In genomic region chr5:79237735-79238560, GRCh38 we compare ENCODE assay signal across 8 cellular contexts. TPM values are rescaled to one million over a fixed set of nuclear protein-coding genes. Genes with fewer than 3 reads are reported as not detected.
DNase-seq lines count a peak whose midpoint lies in the region; ATAC-seq and TF ChIP-seq lines count a peak whose summit lies in the region.

No MANE protein-coding gene starts in this region.

- no peak for DNase-seq in CD14-positive monocyte (ENCODE audit: low spot score)
- DNase-seq in adrenal gland = no peak
- no peak for DNase-seq in transverse colon
- no peak for DNase-seq in AML-193 (lab: John Stamatoyannopoulos, UW)

- TF ChIP-seq CTCF in CD14-positive monocyte (IDR thresholded peaks at IDR 0.05) (no peak), adrenal gland (IDR thresholded peaks at IDR 0.05) (no peak), liver (IDR thresholded peaks at IDR 0.05; ENCODE audit: low read depth, low read length, missing input control) (no peak), transverse colon (IDR thresholded peaks at IDR 0.05) (no peak)

- TF ChIP-seq RAD21 in liver (IDR thresholded peaks at IDR 0.05) = no peak

- in situ Hi-C loops in transverse colon (cut with MboI; ENCODE audit: low pct_ligation_motif_present in 1 of 4, low pct_unique_long_range_greater_than_20kb in 1 of 4, low sequenced_read_pairs in 3 of 4) = no loop called here

- TF ChIP-seq POLR2A in adrenal gland (IDR thresholded peaks at IDR 0.05) (no peak), transverse colon (IDR thresholded peaks at IDR 0.05) (no peak)

- H3K4me1 ChIP-seq in adrenal gland (replicated peaks in 1 of 2) (peaks cover 30 to 51% of the 10 kb centered on the region in 2 donors), liver (ENCODE audit: control insufficient read depth in 4 of 4, insufficient read depth in 4 of 4, low read length in 3 of 4) (peaks cover 4 to 34% (median 6%) of the 10 kb centered on the region in 4 donors), transverse colon (peaks cover 4 to 59% (median 20%) of the 10 kb centered on the region in 4 donors)

- peak overlapping the region in 3 of 5 donors; percentile 94 to 96 (median 94) for H3K27ac ChIP-seq in adrenal gland
- peak overlapping the region; percentile 98 for H3K27ac ChIP-seq in liver (ENCODE audit: low read depth in 1 of 2, low read length in 2 of 2)
- peak overlapping the region; percentile 92 to 96 (median 94) for H3K27ac ChIP-seq in transverse colon

- no peak for TF ChIP-seq EP300 in transverse colon (IDR thresholded peaks at IDR 0.05; ENCODE audit: low read depth)

- intact Hi-C loops in CD14-positive monocyte (cut with micrococcal nuclease) = no loop called here
- intact Hi-C loops in adrenal gland (cut with DNase I) = no loop called here
- intact Hi-C loops in transverse colon (cut with DNase I; ENCODE audit: low total_unique reads) = loop anchor here (5.0 to 10.0 kb wide), 3 partner anchors 106 to 1746 kb away; partner anchors contain the start of gene WDR41

- H3K4me3 ChIP-seq in adrenal gland (peak overlapping the region in 2 of 4 donors; percentile 64 to 95), liver (ENCODE audit: low read depth in 1 of 3, low read length in 3 of 3) (peak overlapping the region; percentile 76 to 92 (median 87)), transverse colon (peak overlapping the region; percentile 53 to 93 (median 71))

- peaks cover 36% of the 10 kb centered on the region for H3K4me1 Mint-ChIP-seq in CD14-positive monocyte

- peak overlapping the region in 3 of 7 donors; percentile 68 to 73 (median 71) for H3K27ac Mint-ChIP-seq in CD14-positive monocyte

- H3K27me3 Mint-ChIP-seq in CD14-positive monocyte (ENCODE audit: low read depth in 3 of 3) = peaks cover 19 to 27% (median 27%) of the 10 kb centered on the region in 3 donors

- H3K36me3 ChIP-seq in adrenal gland (replicated peaks in 1 of 2) (no peaks in the 10 kb centered on the region), liver (ENCODE audit: control insufficient read depth in 4 of 4, insufficient read depth in 3 of 4, low read depth in 1 of 4, low read length in 3 of 4) (no peaks in the 10 kb centered on the region), transverse colon (no peaks in the 10 kb centered on the region)

- WGBS in adrenal gland, 4 donors = 19 to 20% (median 20%) methylated on average over 13 to 14 of the region's 14 CpGs
- 25% methylated on average over 14 of the region's 14 CpGs for WGBS in liver
- WGBS in transverse colon (ENCODE audit: low coverage in 1 of 2), 2 donors = 8 to 21% methylated on average over 5 to 14 of the region's 14 CpGs

- no peaks in the 10 kb centered on the region for H3K9me3 ChIP-seq in adrenal gland (replicated peaks in 1 of 3)
- H3K9me3 ChIP-seq in liver (ENCODE audit: control insufficient read depth in 4 of 4, low read length in 3 of 4) = no peaks in the 10 kb centered on the region
- H3K9me3 ChIP-seq in transverse colon = no peaks in the 10 kb centered on the region

- H3K27me3 ChIP-seq in adrenal gland (no peaks in the 10 kb centered on the region), liver (ENCODE audit: control insufficient read depth in 4 of 4, insufficient read depth in 4 of 4, low read length in 3 of 4) (no peaks in the 10 kb centered on the region), transverse colon (no peaks in the 10 kb centered on the region)

- peak overlapping the region; percentile 94 to 95 for H3K4me3 Mint-ChIP-seq in CD14-positive monocyte

- ATAC-seq in HG03025 (IDR thresholded peaks at IDR 0.05; ENCODE audit: low FRiP score, unreplicated experiment) (peak; percentile 1), GM19351 (IDR thresholded peaks at IDR 0.05; ENCODE audit: unreplicated experiment) (no peak), GM21381 (IDR thresholded peaks at IDR 0.05; ENCODE audit: unreplicated experiment) (no peak)

- H3K36me3 Mint-ChIP-seq in CD14-positive monocyte = peaks cover 6 to 7% of the 10 kb centered on the region in 2 donors

- H3K9me3 Mint-ChIP-seq in CD14-positive monocyte = peaks cover 0 to 14% (median 0%) of the 10 kb centered on the region in 7 donors

- H3K9ac ChIP-seq in liver (ENCODE audit: low read depth in 1 of 2, low read length in 2 of 2) = peak overlapping the region; percentile 86 to 88

TF ChIP-seq in liver, 16 proteins besides CTCF, POLR2A, EP300 and RAD21:
- TF ChIP-seq, protein P1, sequence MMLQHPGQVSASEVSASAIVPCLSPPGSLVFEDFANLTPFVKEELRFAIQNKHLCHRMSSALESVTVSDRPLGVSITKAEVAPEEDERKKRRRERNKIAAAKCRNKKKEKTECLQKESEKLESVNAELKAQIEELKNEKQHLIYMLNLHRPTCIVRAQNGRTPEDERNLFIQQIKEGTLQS (IDR thresholded peaks at IDR 0.05) = no peak
- TF ChIP-seq MAX (IDR thresholded peaks at IDR 0.05) (no peak), SP1 (IDR thresholded peaks at IDR 0.05) (no peak), FOXA1 (IDR thresholded peaks at IDR 0.05) (no peak), HNF4G (IDR thresholded peaks at IDR 0.05) (no peak), NR2F2 (IDR thresholded peaks at IDR 0.05) (no peak), YY1 (IDR thresholded peaks at IDR 0.05) (no peak), EGR1 (IDR thresholded peaks at IDR 0.05; ENCODE audit: low read depth in 2 of 2) (no peak), TAF1 (conservative IDR thresholded peaks at IDR 0.05) (no peak)
- TF ChIP-seq, protein P2, sequence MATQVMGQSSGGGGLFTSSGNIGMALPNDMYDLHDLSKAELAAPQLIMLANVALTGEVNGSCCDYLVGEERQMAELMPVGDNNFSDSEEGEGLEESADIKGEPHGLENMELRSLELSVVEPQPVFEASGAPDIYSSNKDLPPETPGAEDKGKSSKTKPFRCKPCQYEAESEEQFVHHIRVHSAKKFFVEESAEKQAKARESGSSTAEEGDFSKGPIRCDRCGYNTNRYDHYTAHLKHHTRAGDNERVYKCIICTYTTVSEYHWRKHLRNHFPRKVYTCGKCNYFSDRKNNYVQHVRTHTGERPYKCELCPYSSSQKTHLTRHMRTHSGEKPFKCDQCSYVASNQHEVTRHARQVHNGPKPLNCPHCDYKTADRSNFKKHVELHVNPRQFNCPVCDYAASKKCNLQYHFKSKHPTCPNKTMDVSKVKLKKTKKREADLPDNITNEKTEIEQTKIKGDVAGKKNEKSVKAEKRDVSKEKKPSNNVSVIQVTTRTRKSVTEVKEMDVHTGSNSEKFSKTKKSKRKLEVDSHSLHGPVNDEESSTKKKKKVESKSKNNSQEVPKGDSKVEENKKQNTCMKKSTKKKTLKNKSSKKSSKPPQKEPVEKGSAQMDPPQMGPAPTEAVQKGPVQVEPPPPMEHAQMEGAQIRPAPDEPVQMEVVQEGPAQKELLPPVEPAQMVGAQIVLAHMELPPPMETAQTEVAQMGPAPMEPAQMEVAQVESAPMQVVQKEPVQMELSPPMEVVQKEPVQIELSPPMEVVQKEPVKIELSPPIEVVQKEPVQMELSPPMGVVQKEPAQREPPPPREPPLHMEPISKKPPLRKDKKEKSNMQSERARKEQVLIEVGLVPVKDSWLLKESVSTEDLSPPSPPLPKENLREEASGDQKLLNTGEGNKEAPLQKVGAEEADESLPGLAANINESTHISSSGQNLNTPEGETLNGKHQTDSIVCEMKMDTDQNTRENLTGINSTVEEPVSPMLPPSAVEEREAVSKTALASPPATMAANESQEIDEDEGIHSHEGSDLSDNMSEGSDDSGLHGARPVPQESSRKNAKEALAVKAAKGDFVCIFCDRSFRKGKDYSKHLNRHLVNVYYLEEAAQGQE (IDR thresholded peaks at IDR 0.05) = no peak

RNA-seq across cellular contexts. Expression of gene JMY, which starts 2.0 kb away (rescaled TPM):
- 1 to 10 TPM in 1 of 2 donors, under 1 TPM in 1; 0.60 to 1.1 TPM for polyA plus RNA-seq in CD14-positive monocyte
- 10 to 100 TPM in 7 of 8 donors, 1 to 10 TPM in 1; 6.1 to 16.4 (median 12.2) TPM for total RNA-seq in adrenal gland
- polyA plus RNA-seq in adrenal gland = 1 to 10 TPM; 2.9 to 8.0 (median 7.3) TPM
- total RNA-seq in liver = 1 to 10 TPM; 8.6 to 9.7 TPM
- polyA plus RNA-seq in liver = 1 to 10 TPM; 2.4 to 3.8 TPM
- total RNA-seq in transverse colon = 10 to 100 TPM in 3 of 4 donors, 1 to 10 TPM in 1; 7.8 to 25.1 (median 14.7) TPM
